ENCODE assay signal across 9 cellular contexts in genomic region chr16:1825381-1825863, GRCh38. TPM values are rescaled to one million over a fixed set of nuclear protein-coding genes. Genes with fewer than 3 reads are reported as not detected.
DNase-seq lines count a peak whose midpoint lies in the region; ATAC-seq and TF ChIP-seq lines count a peak whose summit lies in the region.
"Had no signal": no experiment of that assay in that cellular context is flagged by ENCODE, and none has a peak within 500 bp of the region (broad histone marks: within the 10 kb centered on the region; RNA-seq: fewer than 3 reads in every experiment).

No MANE protein-coding gene starts in this region.

- no peak overlapping the region for H3K18ac ChIP-seq in mesendoderm (ENCODE audit: low read length)

- peaks cover 2% of the 10 kb centered on the region for H3K79me2 ChIP-seq in mesendoderm (ENCODE audit: control insufficient read depth, insufficient read depth, low read length)

- no peaks in the 10 kb centered on the region for H3K27me3 ChIP-seq in cardiac muscle cell
- H3K27me3 ChIP-seq in body of pancreas = no peaks in the 10 kb centered on the region
- H3K27me3 ChIP-seq in mesendoderm (ENCODE audit: insufficient read depth, low read length, poor library complexity) = no peaks in the 10 kb centered on the region
- no peaks in the 10 kb centered on the region for H3K27me3 ChIP-seq in upper lobe of left lung

- H3K4me3 ChIP-seq in cardiac muscle cell (peak overlapping the region; percentile 83), body of pancreas (peak overlapping the region in 1 of 2 donors; percentile 39), mesendoderm (ENCODE audit: low read length) (no peak overlapping the region), upper lobe of left lung (peak overlapping the region in 3 of 4 donors; percentile 64 to 99 (median 95))

- no peak overlapping the region for H2BK15ac ChIP-seq in mesendoderm (replicated peaks; ENCODE audit: low read depth)

- 12 to 19% methylated on average over 7 to 15 of the region's 15 CpGs for WGBS in body of pancreas, 2 donors
- no CpG with 5 or more reads among the region's 15 CpGs for WGBS in mesendoderm (ENCODE audit: extremely low coverage, insufficient coverage, low lambda C conversion rate)
- WGBS in upper lobe of left lung, 2 donors = 55 to 65% methylated on average over 15 of the region's 15 CpGs

- H3K9ac ChIP-seq in mesendoderm (ENCODE audit: low read length) = peak overlapping the region; percentile 66

- TF ChIP-seq POLR2A in body of pancreas (IDR thresholded peaks at IDR 0.05) = peak in 1 of 3 donors; percentile 19
- TF ChIP-seq POLR2A in upper lobe of left lung (IDR thresholded peaks at IDR 0.05) = no peak

- H2AK5ac ChIP-seq in mesendoderm (ENCODE audit: low read length) = no peak overlapping the region

- H4K5ac ChIP-seq in mesendoderm (ENCODE audit: low read length) = no peak overlapping the region

- no peak overlapping the region for H2BK5ac ChIP-seq in mesendoderm (ENCODE audit: low read length)

- DNase-seq in cardiac muscle cell (ENCODE audit: low read depth in 1 of 2, low spot score in 1 of 2) (no peak), Right ventricle myocardium inferior (ENCODE audit: missing footprints) (no peak), body of pancreas (peak; percentile 70 to 80 (median 78)), mesendoderm (no peak), upper lobe of left lung (no peak), sciatic nerve (ENCODE audit: low spot score) (no peak)

- H3K56ac ChIP-seq in mesendoderm (ENCODE audit: low read length) = no peak overlapping the region

- no peak for ATAC-seq in Right ventricle myocardium inferior
- ATAC-seq in body of pancreas = no peak
- no peak for ATAC-seq in upper lobe of left lung (ENCODE audit: low FRiP score in 2 of 2)
- no peak for ATAC-seq in GM21423 (IDR thresholded peaks at IDR 0.05; ENCODE audit: unreplicated experiment)
- no peak for ATAC-seq in sciatic nerve
- no peak for ATAC-seq in HG03159 (IDR thresholded peaks at IDR 0.05; ENCODE audit: unreplicated experiment)

- TF ChIP-seq EP300 in upper lobe of left lung (IDR thresholded peaks at IDR 0.05) = no peak

- H3K4me1 ChIP-seq in cardiac muscle cell (ENCODE audit: low read depth) (peaks cover 17% of the 10 kb centered on the region), body of pancreas (peaks cover 61% of the 10 kb centered on the region), mesendoderm (ENCODE audit: control insufficient read depth, low read depth, low read length) (no peaks in the 10 kb centered on the region), upper lobe of left lung (peaks cover 26 to 52% (median 32%) of the 10 kb centered on the region in 4 donors)

- intact Hi-C loops in Right ventricle myocardium inferior (cut with DNase I) = loop anchor here (5.0 kb wide), 1 partner anchor 213 kb away; the partner anchor contains the start of genes CRAMP1 and IFT140
- intact Hi-C loops in body of pancreas (cut with DNase I) = no loop called here
- intact Hi-C loops in sciatic nerve (cut with DNase I) = no loop called here

- H3K4ac ChIP-seq in mesendoderm (ENCODE audit: low read depth, low read length) = no peak overlapping the region

- no peak for TF ChIP-seq CTCF in cardiac muscle cell (IDR thresholded peaks at IDR 0.05; ENCODE audit: low read depth, low read length)
- no peak for TF ChIP-seq CTCF in body of pancreas (IDR thresholded peaks at IDR 0.05)
- no peak for TF ChIP-seq CTCF in upper lobe of left lung (IDR thresholded peaks at IDR 0.05)

- peaks cover 9% of the 10 kb centered on the region for H3K79me1 ChIP-seq in mesendoderm (ENCODE audit: low read length)

- no peaks in the 10 kb centered on the region for H3K9me3 ChIP-seq in cardiac muscle cell (ENCODE audit: low read depth)
- H3K9me3 ChIP-seq in body of pancreas = no peaks in the 10 kb centered on the region
- H3K9me3 ChIP-seq in upper lobe of left lung = no peaks in the 10 kb centered on the region

- H3K27ac ChIP-seq in cardiac muscle cell (peak overlapping the region; percentile 92), body of pancreas (peak overlapping the region; percentile 84 to 96 (median 91)), mesendoderm (ENCODE audit: low read depth, low read length) (no peak overlapping the region), upper lobe of left lung (peak overlapping the region; percentile 68 to 91 (median 87))

- H3K23ac ChIP-seq in mesendoderm (ENCODE audit: low read length) = no peak overlapping the region

- H3K4me2 ChIP-seq in mesendoderm (ENCODE audit: low read length) = peak overlapping the region; percentile 79

- no peak overlapping the region for H4K8ac ChIP-seq in mesendoderm (ENCODE audit: low read depth, low read length)

- H3K36me3 ChIP-seq in cardiac muscle cell = peaks cover 3% of the 10 kb centered on the region
- no peaks in the 10 kb centered on the region for H3K36me3 ChIP-seq in body of pancreas (replicated peaks in 1 of 2; ENCODE audit: insufficient read depth in 1 of 2, low read depth in 2 of 2)
- no peaks in the 10 kb centered on the region for H3K36me3 ChIP-seq in mesendoderm (ENCODE audit: control insufficient read depth, insufficient read depth, low read length)
- peaks cover 14 to 26% (median 22%) of the 10 kb centered on the region in 4 donors for H3K36me3 ChIP-seq in upper lobe of left lung

- no peak overlapping the region for H2BK120ac ChIP-seq in mesendoderm (ENCODE audit: low read depth, low read length)

RNA-seq across cellular contexts. Expression of gene HAGH, which starts 1.2 kb away (rescaled TPM):
- total RNA-seq in cardiac muscle cell = 219 and 341 TPM in 2 replicates
- polyA plus RNA-seq in cardiac muscle cell = 163 and 169 TPM in 2 replicates
- 171 TPM for total RNA-seq in Right ventricle myocardium inferior
- 10 to 100 TPM; 45.7 to 46.5 TPM for total RNA-seq in body of pancreas
- 13.9 TPM for polyA plus RNA-seq in mesendoderm (2013, experiment 1 of 2)
- polyA plus RNA-seq in mesendoderm (2013, experiment 2 of 2) = 13.2 TPM
- total RNA-seq in upper lobe of left lung = 100 to 1,000 TPM in 5 of 6 donors, 10 to 100 TPM in 1; 84.5 to 251 (median 122) TPM
- 73.4 TPM for total RNA-seq in sciatic nerve

RNA-seq across cellular contexts. Expression of gene FAHD1, which starts 1.6 kb away (rescaled TPM):
- 73.5 and 129 TPM in 2 replicates for total RNA-seq in cardiac muscle cell
- polyA plus RNA-seq in cardiac muscle cell = 48.0 and 55.3 TPM in 2 replicates
- total RNA-seq in Right ventricle myocardium inferior = 28.3 TPM
- 10 to 100 TPM; 32.6 to 50.8 TPM for total RNA-seq in body of pancreas
- 19.2 TPM for polyA plus RNA-seq in mesendoderm (2013, experiment 1 of 2)
- 20.0 TPM for polyA plus RNA-seq in mesendoderm (2013, experiment 2 of 2)
- total RNA-seq in upper lobe of left lung = 10 to 100 TPM; 22.1 to 42.1 (median 32.6) TPM
- 13.8 TPM for total RNA-seq in sciatic nerve

RNA-seq across cellular contexts. Expression of gene IGFALS, which starts 31.9 kb away (rescaled TPM):
- total RNA-seq in cardiac muscle cell = 1.2 and 2.1 TPM in 2 replicates
- 1.3 TPM in 1 of 2 replicates, not detected in the other for polyA plus RNA-seq in cardiac muscle cell
- total RNA-seq in Right ventricle myocardium inferior = not detected
- 1 to 10 TPM; 5.2 to 9.2 TPM for total RNA-seq in body of pancreas
- not detected for polyA plus RNA-seq in mesendoderm (2013, experiment 1 of 2)
- polyA plus RNA-seq in mesendoderm (2013, experiment 2 of 2) = not detected
- 10 to 100 TPM in 1 of 6 donors, 1 to 10 TPM in 5; 1.0 to 11.5 (median 3.1) TPM for total RNA-seq in upper lobe of left lung
- 0.22 TPM for total RNA-seq in sciatic nerve
- total RNA-seq: Daoy had no signal

RNA-seq across cellular contexts. Expression of gene NUBP2, which starts 42.7 kb away (rescaled TPM):
- 151 and 166 TPM in 2 replicates for total RNA-seq in cardiac muscle cell
- 121 and 138 TPM in 2 replicates for polyA plus RNA-seq in cardiac muscle cell
- 37.9 TPM for total RNA-seq in Right ventricle myocardium inferior
- 10 to 100 TPM; 61.0 to 72.6 TPM for total RNA-seq in body of pancreas
- 54.8 TPM for polyA plus RNA-seq in mesendoderm (2013, experiment 1 of 2)
- polyA plus RNA-seq in mesendoderm (2013, experiment 2 of 2) = 55.5 TPM
- 10 to 100 TPM; 53.2 to 85.6 (median 60.5) TPM for total RNA-seq in upper lobe of left lung
- total RNA-seq in sciatic nerve = 28.0 TPM

RNA-seq across cellular contexts. Expression of gene SPSB3, which starts 43.1 kb away (rescaled TPM):
- total RNA-seq in cardiac muscle cell (90.5 and 101 TPM in 2 replicates), Right ventricle myocardium inferior (36.1 TPM), body of pancreas (10 to 100 TPM; 95.9 to 97.8 TPM), upper lobe of left lung (100 to 1,000 TPM in 2 of 6 donors, 10 to 100 TPM in 4; 46.2 to 234 (median 64.4) TPM), sciatic nerve (35.3 TPM)
- polyA plus RNA-seq in cardiac muscle cell = 81.4 and 96.4 TPM in 2 replicates
- polyA plus RNA-seq in mesendoderm (2013, experiment 1 of 2) = 10.0 TPM
- polyA plus RNA-seq in mesendoderm (2013, experiment 2 of 2) = 9.7 TPM

Comparison
In these comparisons a context has a peak if more than half of its experiments do, and no peak if none do; other contexts are left out.
1. DNase-seq: peak in body of pancreas (4 of 4); none in cardiac muscle cell (0 of 2), Right ventricle myocardium inferior (single experiment), mesendoderm (single experiment), upper lobe of left lung (0 of 2) and sciatic nerve (single experiment).